In the genomic region with DNA sequence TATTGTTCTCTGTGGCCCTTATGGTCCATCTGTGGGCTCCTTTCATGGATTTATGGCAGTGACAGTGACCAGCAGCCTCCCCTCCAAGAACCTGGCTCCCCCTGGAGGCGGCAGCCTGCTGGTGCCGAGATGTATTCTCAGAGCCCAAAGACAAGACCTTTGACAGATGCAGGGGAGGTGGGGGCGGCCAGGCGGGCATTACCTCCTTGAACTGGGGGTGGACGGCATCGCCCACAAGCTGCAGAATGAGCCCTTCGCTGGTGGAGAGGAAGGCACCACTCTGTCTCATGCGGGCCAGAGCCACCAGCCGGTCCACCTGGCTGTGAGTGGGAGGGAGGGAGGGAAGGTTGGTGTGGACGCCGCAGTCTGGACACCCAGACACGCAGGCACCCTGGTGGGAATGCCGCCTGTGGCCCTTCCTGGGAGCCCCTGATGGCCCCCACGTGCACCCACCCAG, we compare ENCODE assay signal across 8 cellular contexts. TPM values are rescaled to one million over a fixed set of nuclear protein-coding genes. Genes with fewer than 3 reads are reported as not detected.
A peak's percentile ranks its signal among the peaks of the same experiment; 100 is the strongest.
DNase-seq lines count a peak whose midpoint lies in the region; ATAC-seq and TF ChIP-seq lines count a peak whose summit lies in the region.

No MANE protein-coding gene starts in this region.

- no peaks in the 10 kb centered on the region for H3K9me3 ChIP-seq in heart left ventricle

- no peaks in the 10 kb centered on the region for H3K4me1 Mint-ChIP-seq in activated T-helper 1 cell treated with anti-CD3 and anti-CD28 coated beads, Interleukin-12 subunit alpha, Interleukin-12 subunit beta, Interleukin-2, Interleukin-4 antibody, amounts not matched to agents 30 ng/mL and 10 ng/mL and 1 ng/mL, durations not matched to agents 14 hours and 24 hours and 36 hours (ENCODE audit: low read depth)

- H3K36me3 Mint-ChIP-seq in activated T-helper 1 cell treated with anti-CD3 and anti-CD28 coated beads, Interleukin-12 subunit alpha, Interleukin-12 subunit beta, Interleukin-2, Interleukin-4 antibody, amounts not matched to agents 30 ng/mL and 10 ng/mL and 1 ng/mL, durations not matched to agents 14 hours and 24 hours and 36 hours (ENCODE audit: low read depth) = peaks cover 5% of the 10 kb centered on the region

- intact Hi-C loops in heart left ventricle (cut with DNase I) (loop anchor here in 2 of 10 donors (5.0 to 10.0 kb wide), 2 partner anchors 263 to 310 kb away; partner anchors contain the start of gene TNNT1 (in 1 of the 2)), left cardiac atrium (cut with DNase I) (no loop called here)
- intact Hi-C loops in activated T-helper 1 cell treated with anti-CD3 and anti-CD28 coated beads, Interleukin-12 subunit alpha, Interleukin-12 subunit beta, Interleukin-2, Interleukin-4 antibody, amounts not matched to agents 30 ng/mL and 10 ng/mL and 1 ng/mL, durations not matched to agents 14 hours and 24 hours and 36 hours (cut with micrococcal nuclease) = loop anchor here (1.0 kb wide), 1 partner anchor 314 kb away; no protein-coding TSS in a partner anchor

- no peak overlapping the region for H3K4me3 Mint-ChIP-seq in activated T-helper 1 cell treated with anti-CD3 and anti-CD28 coated beads, Interleukin-12 subunit alpha, Interleukin-12 subunit beta, Interleukin-2, Interleukin-4 antibody, amounts not matched to agents 30 ng/mL and 10 ng/mL and 1 ng/mL, durations not matched to agents 14 hours and 24 hours and 36 hours

- H3K4me1 ChIP-seq in heart left ventricle = peaks cover 0 to 26% (median 12%) of the 10 kb centered on the region in 12 donors

- peak; percentile 21 to 56 (median 44) for TF ChIP-seq CTCF in heart left ventricle (IDR thresholded peaks at IDR 0.05)
- no peak for TF ChIP-seq CTCF in omental fat pad (IDR thresholded peaks at IDR 0.05)

- no peaks in the 10 kb centered on the region for H3K9me3 Mint-ChIP-seq in activated T-helper 1 cell treated with anti-CD3 and anti-CD28 coated beads, Interleukin-12 subunit alpha, Interleukin-12 subunit beta, Interleukin-2, Interleukin-4 antibody, amounts not matched to agents 30 ng/mL and 10 ng/mL and 1 ng/mL, durations not matched to agents 14 hours and 24 hours and 36 hours

- 74 to 80% (median 79%) methylated on average over 14 of the region's 14 CpGs for WGBS in heart left ventricle, 4 donors

- H3K27ac ChIP-seq in heart left ventricle = no peak overlapping the region

- DNase-seq in heart left ventricle = no peak
- no peak for DNase-seq in left cardiac atrium
- peak; percentile 53 for DNase-seq in NCI-H748 treated with DMSO at 0.1 percent for 48 hours (lab: John Stamatoyannopoulos, UW)
- peak; percentile 29 for DNase-seq in activated T-helper 1 cell treated with anti-CD3 and anti-CD28 coated beads, Interleukin-12 subunit alpha, Interleukin-12 subunit beta, Interleukin-2, Interleukin-4 antibody, amounts not matched to agents 30 ng/mL and 10 ng/mL and 1 ng/mL, durations not matched to agents 14 hours and 24 hours and 36 hours (ENCODE audit: low spot score)
- peak; percentile 52 for DNase-seq in glomerular visceral epithelial cell (ENCODE audit: extremely low spot score)
- DNase-seq in stimulated activated CD4-positive, alpha-beta T cell treated with anti-CD3 and anti-CD28 coated beads, Interleukin-15, amount 100 ng/mL, for 24 hours = peak; percentile 65
- no peak for DNase-seq in NCI-H446 treated with DMSO at 0.1 percent for 48 hours (lab: John Stamatoyannopoulos, UW)
- no peak for DNase-seq in omental fat pad (ENCODE audit: low spot score)

- H3K36me3 ChIP-seq in heart left ventricle = peaks cover 0 to 16% (median 7%) of the 10 kb centered on the region in 9 donors

- H3K27me3 ChIP-seq in heart left ventricle = peaks cover 11 to 28% (median 16%) of the 10 kb centered on the region in 9 donors

- peak overlapping the region; percentile 74 for H3K27ac Mint-ChIP-seq in activated T-helper 1 cell treated with anti-CD3 and anti-CD28 coated beads, Interleukin-12 subunit alpha, Interleukin-12 subunit beta, Interleukin-2, Interleukin-4 antibody, amounts not matched to agents 30 ng/mL and 10 ng/mL and 1 ng/mL, durations not matched to agents 14 hours and 24 hours and 36 hours

- no peak overlapping the region for H3K4me3 ChIP-seq in heart left ventricle

- peak in 1 of 4 donors; percentile 21 for ATAC-seq in heart left ventricle
- ATAC-seq in left cardiac atrium = no peak
- ATAC-seq in omental fat pad (ENCODE audit: low FRiP score) = no peak

- peaks cover 27% of the 10 kb centered on the region for H3K27me3 Mint-ChIP-seq in activated T-helper 1 cell treated with anti-CD3 and anti-CD28 coated beads, Interleukin-12 subunit alpha, Interleukin-12 subunit beta, Interleukin-2, Interleukin-4 antibody, amounts not matched to agents 30 ng/mL and 10 ng/mL and 1 ng/mL, durations not matched to agents 14 hours and 24 hours and 36 hours (ENCODE audit: insufficient read depth)

- TF ChIP-seq POLR2A in heart left ventricle (IDR thresholded peaks at IDR 0.05) = no peak

RNA-seq across cellular contexts. Expression of gene ISOC2, which starts 6.6 kb away (rescaled TPM):
- total RNA-seq in heart left ventricle (100 to 1,000 TPM in 1 of 9 donors, 10 to 100 TPM in 8; 36.9 to 102 (median 48.8) TPM), left cardiac atrium (10 to 100 TPM; 58.4 to 60.5 TPM), omental fat pad (10 to 100 TPM; 52.5 to 96.8 (median 62.5) TPM)
- 10 to 100 TPM; 86.8 to 94.9 TPM for polyA plus RNA-seq in heart left ventricle
- total RNA-seq in activated T-helper 1 cell treated with anti-CD3 and anti-CD28 coated beads, Interleukin-12 subunit alpha, Interleukin-12 subunit beta, Interleukin-2, Interleukin-4 antibody, amounts not matched to agents 30 ng/mL and 10 ng/mL and 1 ng/mL, durations not matched to agents 14 hours and 24 hours and 36 hours = 31.3 and 34.3 TPM in 2 replicates

RNA-seq across cellular contexts. Expression of gene C19orf85, which starts 9.7 kb away (rescaled TPM):
- total RNA-seq in heart left ventricle (not detected), left cardiac atrium (not detected), omental fat pad (not detected)
- polyA plus RNA-seq in heart left ventricle = not detected
- total RNA-seq in activated T-helper 1 cell treated with anti-CD3 and anti-CD28 coated beads, Interleukin-12 subunit alpha, Interleukin-12 subunit beta, Interleukin-2, Interleukin-4 antibody, amounts not matched to agents 30 ng/mL and 10 ng/mL and 1 ng/mL, durations not matched to agents 14 hours and 24 hours and 36 hours = not detected in 2 replicates

RNA-seq across cellular contexts. Expression of gene SHISA7, which starts 11.7 kb away (rescaled TPM):
- total RNA-seq in heart left ventricle (not detected), left cardiac atrium (not detected), omental fat pad (not detected)
- polyA plus RNA-seq in heart left ventricle = not detected
- not detected in 2 replicates for total RNA-seq in activated T-helper 1 cell treated with anti-CD3 and anti-CD28 coated beads, Interleukin-12 subunit alpha, Interleukin-12 subunit beta, Interleukin-2, Interleukin-4 antibody, amounts not matched to agents 30 ng/mL and 10 ng/mL and 1 ng/mL, durations not matched to agents 14 hours and 24 hours and 36 hours

RNA-seq across cellular contexts. Expression of gene ZNF628, which starts 21.6 kb away (rescaled TPM):
- total RNA-seq in heart left ventricle (10 to 100 TPM in 1 of 9 donors, 1 to 10 TPM in 8; 2.3 to 10.3 (median 4.6) TPM), left cardiac atrium (1 to 10 TPM; 5.3 to 9.0 TPM), omental fat pad (1 to 10 TPM; 1.7 to 6.4 (median 2.6) TPM)
- 1 to 10 TPM; 5.4 to 7.9 TPM for polyA plus RNA-seq in heart left ventricle
- total RNA-seq in activated T-helper 1 cell treated with anti-CD3 and anti-CD28 coated beads, Interleukin-12 subunit alpha, Interleukin-12 subunit beta, Interleukin-2, Interleukin-4 antibody, amounts not matched to agents 30 ng/mL and 10 ng/mL and 1 ng/mL, durations not matched to agents 14 hours and 24 hours and 36 hours = 7.6 and 10.4 TPM in 2 replicates

RNA-seq across cellular contexts. Expression of gene NAT14, which starts 30.2 kb away (rescaled TPM):
- total RNA-seq in heart left ventricle (10 to 100 TPM in 1 of 9 donors, 1 to 10 TPM in 8; 2.9 to 10.4 (median 6.7) TPM), left cardiac atrium (10 to 100 TPM in 1 of 2 donors, 1 to 10 TPM in 1; 9.2 to 13.7 TPM), omental fat pad (1 to 10 TPM; 2.3 to 4.6 (median 2.6) TPM)
- 1 to 10 TPM; 7.3 to 9.2 TPM for polyA plus RNA-seq in heart left ventricle
- total RNA-seq in activated T-helper 1 cell treated with anti-CD3 and anti-CD28 coated beads, Interleukin-12 subunit alpha, Interleukin-12 subunit beta, Interleukin-2, Interleukin-4 antibody, amounts not matched to agents 30 ng/mL and 10 ng/mL and 1 ng/mL, durations not matched to agents 14 hours and 24 hours and 36 hours = 23.1 and 26.1 TPM in 2 replicates

Comparison
In these comparisons a context has a peak if more than half of its experiments do, and no peak if none do; other contexts are left out.
1. DNase-seq: peak in NCI-H748 treated with DMSO at 0.1 percent for 48 hours (single experiment), activated T-helper 1 cell treated with anti-CD3 and anti-CD28 coated beads, Interleukin-12 subunit alpha, Interleukin-12 subunit beta, Interleukin-2, Interleukin-4 antibody, amounts not matched to agents 30 ng/mL and 10 ng/mL and 1 ng/mL, durations not matched to agents 14 hours and 24 hours and 36 hours (single experiment), glomerular visceral epithelial cell (single experiment) and stimulated activated CD4-positive, alpha-beta T cell treated with anti-CD3 and anti-CD28 coated beads, Interleukin-15, amount 100 ng/mL, for 24 hours (single experiment); none in heart left ventricle (0 of 5), left cardiac atrium (single experiment), NCI-H446 treated with DMSO at 0.1 percent for 48 hours (single experiment) and omental fat pad (single experiment).
2. CTCF ChIP-seq: peak in heart left ventricle (12 of 12); none in omental fat pad (0 of 3).